Comparison of ENCODE assay signal across 14 cellular contexts in the genomic region with DNA sequence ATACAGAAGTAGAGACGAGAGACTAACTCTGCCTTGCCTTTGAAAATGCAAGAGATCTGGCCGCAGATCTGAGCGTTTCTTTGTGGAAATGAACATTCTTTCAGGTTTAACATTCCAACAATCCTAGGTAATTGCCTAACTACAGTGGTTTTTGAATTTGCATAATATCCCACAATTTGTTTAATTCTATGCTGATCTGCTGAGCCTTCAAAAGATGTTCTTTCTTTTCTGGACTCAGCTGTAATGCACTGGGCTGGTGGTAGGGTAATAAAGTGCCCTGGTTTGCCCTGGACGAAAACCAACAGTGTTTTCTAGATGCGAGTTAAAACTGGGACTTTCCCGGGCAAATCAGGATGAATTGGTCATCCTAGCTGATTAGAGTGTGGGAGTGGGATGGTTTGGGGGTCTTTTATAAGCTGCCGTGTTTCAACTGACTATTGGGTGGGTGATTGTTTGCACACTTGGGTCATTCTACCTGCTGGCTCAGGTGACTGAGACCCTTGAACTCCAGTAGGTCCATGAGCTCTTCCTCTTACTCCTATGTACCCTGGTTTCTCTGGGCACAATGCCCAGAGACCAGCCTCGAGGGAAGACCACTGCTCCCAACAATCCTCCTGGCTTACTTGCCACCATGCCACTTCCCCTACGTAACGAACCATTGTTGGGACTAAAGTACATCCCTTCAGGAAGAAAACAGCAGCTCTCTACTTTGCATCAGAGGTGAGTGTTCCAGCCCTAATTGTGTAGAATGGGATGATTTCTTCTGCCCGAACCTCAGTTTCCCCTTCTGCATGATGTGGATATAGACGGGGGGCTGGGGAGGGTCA. TPM values are rescaled to one million over a fixed set of nuclear protein-coding genes. Genes with fewer than 3 reads are reported as not detected.
A peak's percentile ranks its signal among the peaks of the same experiment; 100 is the strongest.
DNase-seq lines count a peak whose midpoint lies in the region; ATAC-seq, FAIRE-seq and TF ChIP-seq lines count a peak whose summit lies in the region.
"Had no signal": no experiment of that assay in that cellular context is flagged by ENCODE, and none has a peak within 500 bp of the region (broad histone marks: within the 10 kb centered on the region; RNA-seq: fewer than 3 reads in every experiment).

No MANE protein-coding gene starts in this region.

- H3K27me3 ChIP-seq in astrocyte (ENCODE audit: insufficient read depth, low read length) (peaks cover 8% of the 10 kb centered on the region), small intestine (ENCODE audit: control insufficient read depth in 2 of 2, insufficient read depth in 2 of 2, low read length in 2 of 2) (peaks cover 0 to 10% of the 10 kb centered on the region in 2 donors), gastrocnemius medialis (peaks cover 7 to 16% (median 9%) of the 10 kb centered on the region in 3 donors)

- H3K36me3 Mint-ChIP-seq in astrocyte (ENCODE audit: low read depth, unreplicated experiment) (no peaks in the 10 kb centered on the region), type B pancreatic cell (no peaks in the 10 kb centered on the region)
- H3K36me3 Mint-ChIP-seq: mesothelial cell of epicardium had no signal

- H4K20me1 ChIP-seq in astrocyte (ENCODE audit: insufficient read depth, low read length), result no peaks in the 10 kb centered on the region

- H3K27ac ChIP-seq in astrocyte (ENCODE audit: low read depth, low read length), result peak overlapping the region; percentile 96
- H3K27ac ChIP-seq in kidney (ENCODE audit: low read depth in 2 of 2, low read length in 2 of 2), result peak overlapping the region; percentile 89 to 90
- H3K27ac ChIP-seq in small intestine (ENCODE audit: low read depth in 1 of 2, low read length in 1 of 2), result peak overlapping the region; percentile 54 to 90
- peak overlapping the region in 1 of 4 donors; percentile 66 for H3K27ac ChIP-seq in gastrocnemius medialis
- H3K27ac ChIP-seq: brain microvascular endothelial cell had no signal

- H3K79me2 ChIP-seq in astrocyte (ENCODE audit: insufficient read depth, low read length), result no peaks in the 10 kb centered on the region

- peaks cover 45% of the 10 kb centered on the region for H3K4me1 ChIP-seq in astrocyte (ENCODE audit: insufficient read depth, low read length)
- peaks cover 35 to 37% of the 10 kb centered on the region in 2 donors for H3K4me1 ChIP-seq in kidney (ENCODE audit: control insufficient read depth in 1 of 2, insufficient read depth in 1 of 2, low read depth in 1 of 2, low read length in 2 of 2)
- peaks cover 0 to 4% of the 10 kb centered on the region in 2 donors for H3K4me1 ChIP-seq in small intestine (ENCODE audit: control insufficient read depth in 2 of 2, insufficient read depth in 1 of 2, low read depth in 1 of 2, low read length in 1 of 2)
- peaks cover 4 to 16% of the 10 kb centered on the region in 2 donors for H3K4me1 ChIP-seq in gastrocnemius medialis

- intact Hi-C loops in kidney (cut with DNase I), result no loop called here
- intact Hi-C loops in gastrocnemius medialis (cut with DNase I; ENCODE audit: low total_unique reads), result loop anchor here (10.0 kb wide), 1 partner anchor 77 kb away; no protein-coding TSS in a partner anchor

- H3K4me2 ChIP-seq in astrocyte (ENCODE audit: low read length), result peak overlapping the region; percentile 41

- H3K4me1 Mint-ChIP-seq in astrocyte (ENCODE audit: low read depth, unreplicated experiment) (peaks cover 33% of the 10 kb centered on the region), type B pancreatic cell (ENCODE audit: unreplicated experiment) (peaks cover 11% of the 10 kb centered on the region)

- H3K4me3 Mint-ChIP-seq in astrocyte (ENCODE audit: unreplicated experiment) (no peak overlapping the region), type B pancreatic cell (no peak overlapping the region)
- H3K4me3 Mint-ChIP-seq: mesothelial cell of epicardium; stimulated activated naive CD8-positive, alpha-beta T cell treated with anti-CD3 and anti-CD28 coated beads, Interleukin-15, amount 100 ng/mL, for 72 hours had no signal

- H3K4me3 ChIP-seq in astrocyte (ENCODE audit: insufficient read depth, low read depth, low read length) (no peak overlapping the region), kidney (ENCODE audit: low read length in 2 of 2) (peak overlapping the region in 1 of 2 donors; percentile 18), small intestine (ENCODE audit: low read depth in 1 of 2, low read length in 2 of 2) (no peak overlapping the region), gastrocnemius medialis (no peak overlapping the region)

- peak overlapping the region; percentile 77 for H3K27ac Mint-ChIP-seq in astrocyte (ENCODE audit: unreplicated experiment)
- H3K27ac Mint-ChIP-seq in type B pancreatic cell, result no peak overlapping the region
- H3K27ac Mint-ChIP-seq: mesothelial cell of epicardium had no signal

- H3K27me3 Mint-ChIP-seq in astrocyte (ENCODE audit: low read depth, unreplicated experiment), result peaks cover 44% of the 10 kb centered on the region
- peaks cover 76% of the 10 kb centered on the region for H3K27me3 Mint-ChIP-seq in type B pancreatic cell

- no peak for TF ChIP-seq CTCF in astrocyte (IDR thresholded peaks at IDR 0.05; ENCODE audit: insufficient read depth, low read depth, low read length)
- TF ChIP-seq CTCF in kidney (IDR thresholded peaks at IDR 0.05; ENCODE audit: borderline replicate concordance, extremely low read depth, insufficient read depth), result no peak
- no peak for TF ChIP-seq CTCF in gastrocnemius medialis (IDR thresholded peaks at IDR 0.05 in 4 of 5, conservative IDR thresholded peaks at IDR 0.05 in 1 of 5)
- TF ChIP-seq CTCF in type B pancreatic cell (conservative IDR thresholded peaks at IDR 0.05), result no peak

- in situ Hi-C loops in gastrocnemius medialis (cut with MboI; ENCODE audit: low sequenced_read_pairs in 4 of 4), result no loop called here

- H3K9me3 Mint-ChIP-seq in astrocyte (ENCODE audit: unreplicated experiment) (peaks cover 3% of the 10 kb centered on the region), type B pancreatic cell (no peaks in the 10 kb centered on the region)
- H3K9me3 Mint-ChIP-seq: mesothelial cell of epicardium; stimulated activated naive CD8-positive, alpha-beta T cell treated with anti-CD3 and anti-CD28 coated beads, Interleukin-15, amount 100 ng/mL, for 72 hours had no signal

- H3K9me3 ChIP-seq in astrocyte (ENCODE audit: insufficient read depth, low read depth, low read length) (no peaks in the 10 kb centered on the region), kidney (ENCODE audit: control insufficient read depth in 1 of 2, low read length in 2 of 2) (no peaks in the 10 kb centered on the region), small intestine (ENCODE audit: control insufficient read depth, low read depth) (no peaks in the 10 kb centered on the region), gastrocnemius medialis (no peaks in the 10 kb centered on the region)

- no peak overlapping the region for H2AFZ ChIP-seq in astrocyte (ENCODE audit: low read depth, low read length)

- WGBS in small intestine, 3 donors, result 30 to 57% (median 43%) methylated on average over 12 of the region's 12 CpGs

- H3K9ac ChIP-seq in astrocyte (ENCODE audit: low read length) (peak overlapping the region; percentile 35), kidney (ENCODE audit: low read length in 2 of 2) (no peak overlapping the region)

- no peak for ATAC-seq in gastrocnemius medialis
- ATAC-seq: stimulated activated naive CD8-positive, alpha-beta T cell treated with anti-CD3 and anti-CD28 coated beads, Interleukin-15, amount 100 ng/mL, for 72 hours had no signal

- H3K36me3 ChIP-seq in astrocyte (ENCODE audit: insufficient read depth, low read length), result no peaks in the 10 kb centered on the region
- H3K36me3 ChIP-seq in kidney (ENCODE audit: control insufficient read depth in 1 of 2, insufficient read depth in 2 of 2, low read length in 2 of 2), result no peaks in the 10 kb centered on the region
- no peaks in the 10 kb centered on the region for H3K36me3 ChIP-seq in small intestine (ENCODE audit: control insufficient read depth in 2 of 2, insufficient read depth in 2 of 2, low read length in 2 of 2)
- H3K36me3 ChIP-seq in gastrocnemius medialis, result no peaks in the 10 kb centered on the region
- H3K36me3 ChIP-seq: brain microvascular endothelial cell had no signal

- FAIRE-seq in astrocyte (lab: Jason Lieb, UNC) (peak; percentile 65), kidney (lab: Jason Lieb, UNC) (no peak), small intestine (lab: Jason Lieb, UNC) (no peak)

- TF ChIP-seq POLR2A in gastrocnemius medialis (IDR thresholded peaks at IDR 0.05), result no peak

- DNase-seq in HK-2 (ENCODE audit: unreplicated experiment), result peak; percentile 45
- DNase-seq in astrocyte (ENCODE audit: low read depth), result peak; percentile 86
- DNase-seq in kidney, result no peak
- peak; percentile 59 for DNase-seq in small intestine
- DNase-seq in gastrocnemius medialis, result no peak
- DNase-seq in type B pancreatic cell (ENCODE audit: extremely low spot score, unreplicated experiment), result no peak
- DNase-seq in hippocampal formation (lab: John Stamatoyannopoulos, UW), result no peak
- no peak for DNase-seq in activated gamma-delta T cell (lab: John Stamatoyannopoulos, UW)
- DNase-seq: brain microvascular endothelial cell; GF-D8; retina; stimulated activated naive CD8-positive, alpha-beta T cell treated with anti-CD3 and anti-CD28 coated beads, Interleukin-15, amount 100 ng/mL, for 72 hours; T-helper 9 cell had no signal

RNA-seq across cellular contexts. Expression of a gene that starts 3.4 kb away (rescaled TPM):
- total RNA-seq in astrocyte, result 0.48 and 1.2 TPM in 2 replicates
- 607 TPM for total RNA-seq in kidney
- 199 TPM for polyA plus RNA-seq in kidney (ENCODE audit: insufficient read depth, low read depth, low replicate concordance)
- 1 to 10 TPM in 2 of 3 donors, under 1 TPM in 1; 0.45 to 3.8 (median 1.2) TPM for polyA plus RNA-seq in small intestine
- total RNA-seq in gastrocnemius medialis, result 1 to 10 TPM in 3 of 4 donors, under 1 TPM in 1; 0.27 to 8.7 (median 2.1) TPM
- total RNA-seq in type B pancreatic cell (ENCODE audit: low replicate concordance), result 2.1 and 56.9 TPM in 2 replicates

Comparison
In these comparisons a context has a peak if more than half of its experiments do, and no peak if none do; other contexts are left out.
1. DNase-seq: peak in HK-2 (single experiment), astrocyte (single experiment) and small intestine (single experiment); none in kidney (single experiment), gastrocnemius medialis (0 of 2), type B pancreatic cell (single experiment), hippocampal formation (0 of 2) and activated gamma-delta T cell (single experiment).
2. RNA of a gene that starts 3.4 kb away (total RNA-seq): 607 TPM in kidney (single experiment); 2.1 to 56.9 TPM in type B pancreatic cell, 0.27 to 8.7 TPM in gastrocnemius medialis and 0.48 to 1.2 TPM in astrocyte; every median in the first group is over 10 times any median in the second.